In the genomic region with DNA sequence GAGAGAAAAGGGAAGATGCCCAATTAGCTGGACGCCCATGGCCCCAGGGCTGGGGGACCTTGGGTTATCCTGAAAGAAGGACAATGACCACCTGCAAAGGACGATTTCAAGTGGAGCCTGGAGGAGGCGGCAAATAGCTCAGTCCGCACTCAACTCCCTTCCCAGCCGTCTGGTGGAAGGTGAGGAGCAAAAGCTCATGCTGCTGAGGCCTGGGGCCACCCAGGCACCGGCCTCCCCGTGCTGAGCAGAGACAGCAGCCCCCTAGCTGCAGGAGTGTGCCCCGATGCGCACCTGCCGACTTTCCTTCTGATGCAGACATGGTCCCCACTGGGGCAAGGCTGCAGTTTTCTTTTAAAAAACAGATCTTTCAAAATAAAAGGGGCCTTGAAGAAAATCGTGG, we compare ENCODE assay signal across 25 cellular contexts. TPM values are rescaled to one million over a fixed set of nuclear protein-coding genes. Genes with fewer than 3 reads are reported as not detected.
A peak's percentile ranks its signal among the peaks of the same experiment; 100 is the strongest.
DNase-seq lines count a peak whose midpoint lies in the region; ATAC-seq, FAIRE-seq and TF ChIP-seq lines count a peak whose summit lies in the region.
"Had no signal": no experiment of that assay in that cellular context is flagged by ENCODE, and none has a peak within 500 bp of the region (broad histone marks: within the 10 kb centered on the region; RNA-seq: fewer than 3 reads in every experiment).

No MANE protein-coding gene starts in this region.

- no peak for TF ChIP-seq RAD21 in HepG2 (CRISPR knock-in tag; IDR thresholded peaks at IDR 0.05)

- CTCF ChIA-PET in HepG2 (lab: Yijun Ruan, JAX; ENCODE audit: low intra/inter-chr PET ratio, low total read pairs), result no interaction called here

- FAIRE-seq in HepG2 (lab: Jason Lieb, UNC) (no peak), frontal cortex (lab: Jason Lieb, UNC) (no peak)
- FAIRE-seq: G401.6, GM12892 had no signal

- H2AFZ ChIP-seq in HepG2 (ENCODE audit: low read length), result no peak overlapping the region

- H3K79me2 ChIP-seq in HepG2 (ENCODE audit: insufficient read depth, low read length), result peaks cover 33% of the 10 kb centered on the region

- TF ChIP-seq EP300 in HepG2 (IDR thresholded peaks at IDR 0.05; ENCODE audit: low read depth in 2 of 2, low read length in 2 of 2) (no peak), HepG2 (CRISPR knock-in tag; IDR thresholded peaks at IDR 0.05; ENCODE audit: borderline replicate concordance) (no peak)

- H3K36me3 ChIP-seq in HepG2 (replicated peaks in 1 of 2; ENCODE audit: control insufficient read depth in 1 of 2, insufficient read depth in 2 of 2, low read length in 2 of 2) (peaks cover 19 to 72% of the 10 kb centered on the region in 2 experiments; a peak in 4 of 5 replicates), right lobe of liver (peaks cover 0 to 86% (median 28%) of the 10 kb centered on the region in 4 donors), spleen (peaks cover 0 to 73% (median 9%) of the 10 kb centered on the region in 6 donors)
- H3K36me3 ChIP-seq: SJCRH30 had no signal

- no peaks in the 10 kb centered on the region for H3K27me3 Mint-ChIP-seq in brain

- H3K4me3 ChIP-seq in HepG2 (replicated peaks in 1 of 3; ENCODE audit: insufficient read depth in 1 of 3, low read depth in 2 of 3, low read length in 3 of 3), result no peak overlapping the region
- H3K4me3 ChIP-seq in right lobe of liver, result no peak overlapping the region
- no peak overlapping the region for H3K4me3 ChIP-seq in spleen
- H3K4me3 ChIP-seq: BLaER1 treated with 17β-estradiol and CSF1 and Interleukin-3, amounts not matched to agents 10 nM and 100 nM; SJCRH30 had no signal

- H3K9me3 ChIP-seq in HepG2 (ENCODE audit: low read length) (no peaks in the 10 kb centered on the region), right lobe of liver (no peaks in the 10 kb centered on the region), spleen (peaks cover 0 to 7% (median 0%) of the 10 kb centered on the region in 8 donors)
- H3K9me3 ChIP-seq: SJCRH30 had no signal

- WGBS in HepG2 (ENCODE audit: low lambda C conversion rate), result 96% methylated on average over 11 of the region's 11 CpGs
- 79% methylated on average over 9 of the region's 11 CpGs for WGBS in right lobe of liver (ENCODE audit: insufficient coverage, low coverage, low lambda C conversion rate, missing lambda C conversion rate)
- WGBS in spleen, 5 donors, result 85 to 92% (median 90%) methylated on average over 11 of the region's 11 CpGs

- H4K20me1 ChIP-seq in HepG2 (ENCODE audit: insufficient read depth, low read length), result peaks cover 7% of the 10 kb centered on the region

- H3K9ac ChIP-seq in HepG2 (ENCODE audit: insufficient read depth, low read depth, low read length), result no peak overlapping the region
- H3K9ac ChIP-seq: BLaER1 treated with 17β-estradiol and CSF1 and Interleukin-3, amounts not matched to agents 10 nM and 100 nM had no signal

- H3K27ac Mint-ChIP-seq in brain, result peak overlapping the region in 3 of 5 experiments; percentile 53 to 93 (median 77)
- H3K27ac Mint-ChIP-seq: CD8-positive, alpha-beta memory T cell had no signal

- DNase-seq in HepG2 (ENCODE audit: low spot score), result no peak
- no peak for DNase-seq in right lobe of liver
- DNase-seq in left colon, result no peak
- no peak for DNase-seq in HUDEP-2 (lab: John Stamatoyannopoulos, UW; ENCODE audit: unreplicated experiment in 76 of 76)
- DNase-seq in spleen, result no peak
- DNase-seq in frontal cortex (ENCODE audit: low spot score in 2 of 2), result no peak
- DNase-seq: ACHN; CD8-positive, alpha-beta memory T cell; GOT3; IMR-90; MV-4-11; NCI-H1105 treated with DMSO at 0.1 percent for 48 hours; NCI-H2081; NCI-H2171; NCI-H345; NCI-H524; NCI-H774; NK-92 treated with Interleukin-12 subunit alpha and Interleukin-12 subunit beta, amount 100 ng/mL, for 24 hours; SJCRH30 had no signal

- no peak overlapping the region; the same call in 1 of the 2 replicates for H3K4me2 ChIP-seq in HepG2 (ENCODE audit: low read depth, low read length)
- H3K4me2 ChIP-seq: BLaER1 treated with 17β-estradiol and CSF1 and Interleukin-3, amounts not matched to agents 10 nM and 100 nM had no signal

- H3K4me3 Mint-ChIP-seq in brain, result no peak overlapping the region
- H3K4me3 Mint-ChIP-seq: CD8-positive, alpha-beta memory T cell had no signal

- H3K27me3 ChIP-seq in HepG2 (ENCODE audit: control insufficient read depth in 1 of 2, insufficient read depth in 2 of 2, low read length in 2 of 2) (no peaks in the 10 kb centered on the region), right lobe of liver (no peaks in the 10 kb centered on the region), spleen (replicated peaks in 1 of 7) (peaks cover 0 to 14% (median 0%) of the 10 kb centered on the region in 7 donors)
- H3K27me3 ChIP-seq: SJCRH30 had no signal

- H3K4me1 Mint-ChIP-seq in brain, result peaks cover 65% of the 10 kb centered on the region
- H3K4me1 Mint-ChIP-seq: CD8-positive, alpha-beta memory T cell had no signal

- in situ Hi-C loops in HepG2 (cut with HindIII; ENCODE audit: extremely low pct_ligation_motif_present, low pct_unique_long_range_greater_than_20kb), result no loop called here

- no peak for TF ChIP-seq POLR2A in HepG2 (IDR thresholded peaks at IDR 0.05; ENCODE audit: insufficient read depth in 1 of 2, low read depth in 2 of 2, low read length in 2 of 2)
- no peak for TF ChIP-seq POLR2A in right lobe of liver (IDR thresholded peaks at IDR 0.05)
- no peak for TF ChIP-seq POLR2A in spleen (IDR thresholded peaks at IDR 0.05)

- H3K4me1 ChIP-seq in HepG2 (ENCODE audit: insufficient read depth, low read length) (peaks cover 53% of the 10 kb centered on the region), right lobe of liver (peaks cover 0 to 51% (median 21%) of the 10 kb centered on the region in 4 donors), spleen (peaks cover 0 to 10% (median 3%) of the 10 kb centered on the region in 6 donors)
- H3K4me1 ChIP-seq: SJCRH30 had no signal

- ATAC-seq in HepG2, result no peak
- ATAC-seq in right lobe of liver, result no peak
- peak; percentile 35 for ATAC-seq in left colon
- no peak for ATAC-seq in HG03469 (IDR thresholded peaks at IDR 0.05; ENCODE audit: unreplicated experiment)

- no peak overlapping the region for H3K27ac ChIP-seq in HepG2 (ENCODE audit: extremely low read length, insufficient read depth, low read length)
- no peak overlapping the region for H3K27ac ChIP-seq in right lobe of liver
- no peak overlapping the region for H3K27ac ChIP-seq in spleen
- H3K27ac ChIP-seq: 22Rv1; BLaER1 treated with 17β-estradiol and CSF1 and Interleukin-3, amounts not matched to agents 10 nM and 100 nM; SJCRH30 had no signal

- no TSS peak for BruUV-seq in HepG2 (replicated peaks; lab: Mats Ljungman, UMichigan)

- TF ChIP-seq CTCF in HepG2 (CRISPR knock-in tag; IDR thresholded peaks at IDR 0.05), result no peak
- no peak for TF ChIP-seq CTCF in right lobe of liver (IDR thresholded peaks at IDR 0.05)
- no peak for TF ChIP-seq CTCF in brain (conservative IDR thresholded peaks at IDR 0.05)
- TF ChIP-seq CTCF in spleen (IDR thresholded peaks at IDR 0.05 in 8 of 11, conservative IDR thresholded peaks at IDR 0.05 in 3 of 11), result no peak

- no peaks in the 10 kb centered on the region for H3K9me3 Mint-ChIP-seq in brain
- H3K9me3 Mint-ChIP-seq: CD8-positive, alpha-beta memory T cell had no signal

- POLR2A ChIA-PET in HepG2 (lab: Yijun Ruan, JAX), result interaction anchor here (1.2 to 2.1 kb wide), 3 partner anchors 12 to 34 kb away, joined by 3 to 9 read pairs (median 5); no protein-coding TSS in a partner anchor

- intact Hi-C loops in HepG2 (cut with micrococcal nuclease; ENCODE audit: unreplicated experiment), result no loop called here
- intact Hi-C loops in right lobe of liver (cut with DNase I), result no loop called here
- intact Hi-C loops in left colon (cut with DNase I, micrococcal nuclease), result no loop called here
- intact Hi-C loops in spleen (cut with DNase I; ENCODE audit: low total_unique reads), result no loop called here

- H3K36me3 Mint-ChIP-seq in brain, result peaks cover 76% of the 10 kb centered on the region
- H3K36me3 Mint-ChIP-seq: CD8-positive, alpha-beta memory T cell had no signal

TF ChIP-seq in HepG2, 621 proteins besides CTCF, POLR2A, EP300 and RAD21:
- TF ChIP-seq PITX1 (CRISPR knock-in tag; IDR thresholded peaks at IDR 0.05), result no peak
- no peak for TF ChIP-seq ZNF230 (CRISPR knock-in tag; IDR thresholded peaks at IDR 0.05)
- TF ChIP-seq RBFOX2 (IDR thresholded peaks at IDR 0.05; ENCODE audit: low read depth, low read length), result 0 out of 2 replicates have a peak, but pooled peaks have one; percentile 32

RNA-seq across cellular contexts. Expression of gene FAM20C, which starts 7.9 kb away (rescaled TPM):
- total RNA-seq in HepG2 (2016; rRNA removed; fragmentation: Illumina TruSeq; extraction: Trizol), result 14.5 and 19.9 TPM in 2 replicates
- 4.8 and 5.5 TPM in 2 replicates for total RNA-seq in HepG2 (2016; cell fraction: cytosol; rRNA removed; fragmentation: Illumina TruSeq; extraction: Trizol; ENCODE audit: low read depth)
- 12.0 and 18.5 TPM in 2 replicates for total RNA-seq in HepG2 (2016; cell fraction: insoluble cytoplasmic fraction; rRNA removed; fragmentation: Illumina TruSeq; extraction: Trizol)
- total RNA-seq in HepG2 (2016; cell fraction: membrane; rRNA removed; fragmentation: Illumina TruSeq; extraction: Trizol), result 11.5 and 11.6 TPM in 2 replicates
- 20.5 and 24.2 TPM in 2 replicates for total RNA-seq in HepG2 (2016; cell fraction: nucleus; rRNA removed; fragmentation: Illumina TruSeq; extraction: Trizol)
- polyA plus RNA-seq in HepG2 (2011; rRNA removed), result 11.9 and 15.3 TPM in 2 replicates
- polyA plus RNA-seq in HepG2 (2011; cell fraction: cytosol; rRNA removed), result 13.7 and 17.5 TPM in 2 replicates
- 24.6 and 26.4 TPM in 2 replicates for polyA plus RNA-seq in HepG2 (2011; cell fraction: nucleus; rRNA removed)
- 15.4 and 23.9 TPM in 2 replicates for polyA plus RNA-seq in HepG2 (2012)
- polyA plus RNA-seq in HepG2 (2016; cell fraction: cytosol; fragmentation: Illumina TruSeq; extraction: Trizol; ENCODE audit: low read depth), result 2.8 and 3.2 TPM in 2 replicates
- polyA plus RNA-seq in HepG2 (2016; cell fraction: insoluble cytoplasmic fraction; fragmentation: Illumina TruSeq; extraction: Trizol; ENCODE audit: low read depth), result 18.9 and 20.0 TPM in 2 replicates
- polyA plus RNA-seq in HepG2 (2016; cell fraction: membrane; fragmentation: Illumina TruSeq; extraction: Trizol; ENCODE audit: low read depth), result 10.0 and 10.7 TPM in 2 replicates
- 38.8 and 44.3 TPM in 2 replicates for polyA plus RNA-seq in HepG2 (2016; cell fraction: nucleus; fragmentation: Illumina TruSeq; extraction: Trizol; ENCODE audit: insufficient read depth, low read depth)
- 8.9 and 24.8 TPM in 2 replicates for polyA minus RNA-seq in HepG2 (2011; rRNA and poly(A)+ RNA removed; ENCODE audit: low replicate concordance)
- polyA minus RNA-seq in HepG2 (2011; cell fraction: cytosol; rRNA and poly(A)+ RNA removed), result 13.4 and 22.0 TPM in 2 replicates
- polyA minus RNA-seq in HepG2 (2011; cell fraction: nucleus; rRNA and poly(A)+ RNA removed), result 14.4 and 19.6 TPM in 2 replicates
- 10 to 100 TPM; 32.1 to 73.8 (median 57.3) TPM for total RNA-seq in right lobe of liver
- 20.8 TPM for polyA plus RNA-seq in brain (ENCODE audit: insufficient read depth, low read depth, low replicate concordance)
- 10 to 100 TPM; 11.3 to 16.9 TPM for total RNA-seq in left colon
- total RNA-seq in spleen, result 10 to 100 TPM in 5 of 7 donors, 1 to 10 TPM in 2; 8.8 to 27.3 (median 14.9) TPM
- 10 to 100 TPM in 2 of 3 donors, 1 to 10 TPM in 1; 6.9 to 15.8 (median 10.5) TPM for polyA plus RNA-seq in spleen
- 19.6 TPM for total RNA-seq in frontal cortex
- polyA plus RNA-seq: CD8-positive, alpha-beta memory T cell had no signal
